8 cellular contexts compared by ENCODE assay signal in genomic region chr6:117547688-117548621, GRCh38. TPM values are rescaled to one million over a fixed set of nuclear protein-coding genes. Genes with fewer than 3 reads are reported as not detected.
DNase-seq lines count a peak whose midpoint lies in the region; ATAC-seq and TF ChIP-seq lines count a peak whose summit lies in the region.

No MANE protein-coding gene starts in this region.

- H3K27me3 ChIP-seq in KMS-11 (ENCODE audit: insufficient read depth, low read depth) (peaks cover 22% of the 10 kb centered on the region; the same call in 1 of the 2 replicates), fibroblast of lung (ENCODE audit: control insufficient read depth, insufficient read depth, low read length) (no peaks in the 10 kb centered on the region), transverse colon (no peaks in the 10 kb centered on the region)

- WGBS in transverse colon (ENCODE audit: low coverage in 1 of 2), 2 donors: 51 to 60% methylated on average over 1 to 52 of the region's 64 CpGs

- H3K36me3 ChIP-seq in KMS-11 (ENCODE audit: insufficient read depth) (no peaks in the 10 kb centered on the region), fibroblast of lung (ENCODE audit: control insufficient read depth, insufficient read depth, low read length) (peaks cover 16% of the 10 kb centered on the region), transverse colon (peaks cover 0 to 10% (median 0%) of the 10 kb centered on the region in 4 donors)

- no peaks in the 10 kb centered on the region for H3K9me3 Mint-ChIP-seq in activated CD4-positive, alpha-beta T cell treated with anti-CD3 and anti-CD28 coated beads for 36 hours (ENCODE audit: low read depth)
- H3K9me3 Mint-ChIP-seq in activated T-cell treated with anti-CD3 and anti-CD28 coated beads, Interleukin-2, amount 50 U/mL, for 4 hours: no peaks in the 10 kb centered on the region

- no peak for TF ChIP-seq POLR2A in transverse colon (IDR thresholded peaks at IDR 0.05)

- CTCF ChIA-PET in activated CD4-positive, alpha-beta T cell treated with anti-CD3 and anti-CD28 coated beads for 36 hours (lab: Charles Lee): interaction anchor here (0.6 to 2.9 kb wide), 10 partner anchors 10 to 104 kb away, joined by 3 to 11 read pairs (median 4); partner anchors contain the start of gene GOPC

- in situ Hi-C loops in transverse colon (cut with MboI; ENCODE audit: low pct_ligation_motif_present in 1 of 4, low pct_unique_long_range_greater_than_20kb in 1 of 4, low sequenced_read_pairs in 3 of 4): no loop called here

- H3K4me3 ChIP-seq in KMS-11 (IDR thresholded peaks at IDR 0.05; ENCODE audit: insufficient read depth, low read depth, low read length) (no peak overlapping the region), fibroblast of lung (replicated peaks in 1 of 4; ENCODE audit: control extremely low read depth in 1 of 4, insufficient read depth in 1 of 4, low read depth in 3 of 4, low read length in 4 of 4) (peak overlapping the region in 1 of 4 experiments; percentile 36), transverse colon (peak overlapping the region in 3 of 4 donors; percentile 13 to 42 (median 29))

- peak; percentile 60 for DNase-seq in activated CD4-positive, alpha-beta T cell treated with anti-CD3 and anti-CD28 coated beads for 36 hours
- no peak for DNase-seq in activated CD4-positive, alpha-beta T cell treated with anti-CD3 and anti-CD28 coated beads for 1 hour
- peak; percentile 28 for DNase-seq in activated T-cell treated with anti-CD3 and anti-CD28 coated beads, Interleukin-2, amount 50 U/mL, for 4 hours
- DNase-seq in fibroblast of lung (ENCODE audit: low read depth in 2 of 2) (peak; percentile 46 to 65), occipital lobe (lab: John Stamatoyannopoulos, UW) (peak; percentile 40), transverse colon (peak; percentile 57), GF-D8 (lab: John Stamatoyannopoulos, UW) (no peak)

- H3K4me2 ChIP-seq in KMS-11 (peak overlapping the region; percentile 68), fibroblast of lung (ENCODE audit: extremely low read depth, insufficient read depth, low read length) (no peak overlapping the region)

- POLR2A ChIA-PET in activated CD4-positive, alpha-beta T cell treated with anti-CD3 and anti-CD28 coated beads for 36 hours (lab: Charles Lee): interaction anchor here (1.3 kb wide), 1 partner anchor 55 kb away, joined by 4 read pairs; the partner anchor contains the start of gene GOPC

- no peak overlapping the region for H3K9ac ChIP-seq in KMS-11
- peak overlapping the region; percentile 17 for H3K9ac ChIP-seq in fibroblast of lung (ENCODE audit: insufficient read depth, low read length)

- no peak for TF ChIP-seq EP300 in transverse colon (IDR thresholded peaks at IDR 0.05; ENCODE audit: low read depth)

- H2AFZ ChIP-seq in KMS-11 (ENCODE audit: low read depth): no peak overlapping the region
- H2AFZ ChIP-seq in fibroblast of lung (ENCODE audit: low read length): peak overlapping the region; percentile 1

- intact Hi-C loops in activated CD4-positive, alpha-beta T cell treated with anti-CD3 and anti-CD28 coated beads for 36 hours (cut with DNase I, micrococcal nuclease): loop anchor here (1.0 to 5.0 kb wide), 6 partner anchors 21 to 129 kb away; partner anchors contain the start of genes DCBLD1 (in 2 of the 2), GOPC (in 1 of the 2) and NUS1 (in 1 of the 2)
- intact Hi-C loops in transverse colon (cut with DNase I; ENCODE audit: low total_unique reads): no loop called here

- peak overlapping the region; percentile 67 for H3K4me3 Mint-ChIP-seq in activated CD4-positive, alpha-beta T cell treated with anti-CD3 and anti-CD28 coated beads for 36 hours
- peak overlapping the region; percentile 78 for H3K4me3 Mint-ChIP-seq in activated T-cell treated with anti-CD3 and anti-CD28 coated beads, Interleukin-2, amount 50 U/mL, for 4 hours

- H3K27ac Mint-ChIP-seq in activated CD4-positive, alpha-beta T cell treated with anti-CD3 and anti-CD28 coated beads for 36 hours: peak overlapping the region; percentile 62

- peaks cover 11% of the 10 kb centered on the region for H3K27me3 Mint-ChIP-seq in activated CD4-positive, alpha-beta T cell treated with anti-CD3 and anti-CD28 coated beads for 36 hours
- peaks cover 2% of the 10 kb centered on the region for H3K27me3 Mint-ChIP-seq in activated T-cell treated with anti-CD3 and anti-CD28 coated beads, Interleukin-2, amount 50 U/mL, for 4 hours (ENCODE audit: low read depth)

- ATAC-seq in activated CD4-positive, alpha-beta T cell treated with anti-CD3 and anti-CD28 coated beads for 36 hours: peak; percentile 42
- peak; percentile 38 to 56 for ATAC-seq in activated T-cell treated with anti-CD3 and anti-CD28 coated beads, Interleukin-2, amount 50 U/mL, for 4 hours

- H3K4me1 ChIP-seq in KMS-11 (ENCODE audit: low read depth, poor library complexity, severe bottlenecking) (peaks cover 55% of the 10 kb centered on the region), fibroblast of lung (ENCODE audit: control insufficient read depth, extremely low read depth, insufficient read depth, low read length) (peaks cover 6% of the 10 kb centered on the region), transverse colon (peaks cover 0 to 7% (median 0%) of the 10 kb centered on the region in 4 donors)

- H3K36me3 Mint-ChIP-seq in activated CD4-positive, alpha-beta T cell treated with anti-CD3 and anti-CD28 coated beads for 36 hours (ENCODE audit: low read depth): no peaks in the 10 kb centered on the region
- no peaks in the 10 kb centered on the region for H3K36me3 Mint-ChIP-seq in activated T-cell treated with anti-CD3 and anti-CD28 coated beads, Interleukin-2, amount 50 U/mL, for 4 hours (ENCODE audit: insufficient read depth)

- peaks cover 39% of the 10 kb centered on the region for H3K4me1 Mint-ChIP-seq in activated CD4-positive, alpha-beta T cell treated with anti-CD3 and anti-CD28 coated beads for 36 hours
- peaks cover 39% of the 10 kb centered on the region for H3K4me1 Mint-ChIP-seq in activated T-cell treated with anti-CD3 and anti-CD28 coated beads, Interleukin-2, amount 50 U/mL, for 4 hours (ENCODE audit: low read depth)

- no peak for TF ChIP-seq CTCF in KMS-11 (conservative IDR thresholded peaks at IDR 0.05; ENCODE audit: low read depth, low read length)
- TF ChIP-seq CTCF in fibroblast of lung (conservative IDR thresholded peaks at IDR 0.05 in 1 of 2, IDR thresholded peaks at IDR 0.05 in 1 of 2; ENCODE audit: low read depth in 1 of 2, low read length in 2 of 2): no peak
- TF ChIP-seq CTCF in transverse colon (IDR thresholded peaks at IDR 0.05): no peak

- H3K79me2 ChIP-seq in KMS-11 (ENCODE audit: insufficient read depth, low read depth): no peaks in the 10 kb centered on the region
- no peaks in the 10 kb centered on the region for H3K79me2 ChIP-seq in fibroblast of lung (ENCODE audit: control insufficient read depth, insufficient read depth, low read length)

- no peaks in the 10 kb centered on the region for H3K9me3 ChIP-seq in fibroblast of lung (ENCODE audit: control insufficient read depth, insufficient read depth, low read depth, low read length)
- no peaks in the 10 kb centered on the region for H3K9me3 ChIP-seq in transverse colon

- no peak overlapping the region for H3K27ac ChIP-seq in KMS-11
- peak overlapping the region; percentile 50 for H3K27ac ChIP-seq in fibroblast of lung (ENCODE audit: insufficient read depth, low read length)
- H3K27ac ChIP-seq in transverse colon: peak overlapping the region in 2 of 4 donors; percentile 11 to 27

- H4K20me1 ChIP-seq in KMS-11 (ENCODE audit: insufficient read depth) (0 out of 2 replicates have a peak, but pooled peaks cover 6% of the 10 kb centered on the region), fibroblast of lung (ENCODE audit: control insufficient read depth, extremely low read depth, insufficient read depth, low read length) (no peaks in the 10 kb centered on the region)

RNA-seq across cellular contexts. Expression of gene GOPC, which starts 54.4 kb away (rescaled TPM):
- 10 to 100 TPM; 13.3 to 15.5 TPM for total RNA-seq in activated CD4-positive, alpha-beta T cell treated with anti-CD3 and anti-CD28 coated beads for 36 hours
- total RNA-seq in activated T-cell treated with anti-CD3 and anti-CD28 coated beads, Interleukin-2, amount 50 U/mL, for 4 hours: 10 to 100 TPM; 20.7 to 21.3 (median 20.9) TPM
- total RNA-seq in fibroblast of lung (42.1 and 45.4 TPM in 2 replicates), occipital lobe (83.8 TPM), transverse colon (10 to 100 TPM; 18.3 to 39.9 (median 29.5) TPM)
- polyA plus RNA-seq in fibroblast of lung: 22.4 and 32.2 TPM in 2 replicates
- 16.6 and 22.4 TPM in 2 replicates for polyA plus RNA-seq in fibroblast of lung (2012)
- 1.2 and 3.2 TPM in 2 replicates for polyA minus RNA-seq in fibroblast of lung (ENCODE audit: low replicate concordance)

Comparison
In these comparisons a context has a peak if more than half of its experiments do, and no peak if none do; other contexts are left out.
1. DNase-seq: peak in activated CD4-positive, alpha-beta T cell treated with anti-CD3 and anti-CD28 coated beads for 36 hours (single experiment), activated T-cell treated with anti-CD3 and anti-CD28 coated beads, Interleukin-2, amount 50 U/mL, for 4 hours (single experiment), fibroblast of lung (2 of 2), occipital lobe (single experiment) and transverse colon (single experiment); none in activated CD4-positive, alpha-beta T cell treated with anti-CD3 and anti-CD28 coated beads for 1 hour (single experiment) and GF-D8 (single experiment).